12 cellular contexts compared by ENCODE assay signal in genomic region chr17:28610372-28610771, GRCh38.
"Had no signal": no experiment of that assay in that cellular context is flagged by ENCODE, and none has a peak within 500 bp of the region (broad histone marks: within the 10 kb centered on the region; RNA-seq: fewer than 3 reads in every experiment).

No MANE protein-coding gene starts in this region.

- H3K4me1 Mint-ChIP-seq: endodermal cell had no signal

- H3K27me3 Mint-ChIP-seq: activated CD4-positive, alpha-beta T cell treated with anti-CD3 and anti-CD28 coated beads for 36 hours; naive thymus-derived CD4-positive, alpha-beta T cell had no signal

- ATAC-seq: activated CD4-positive, alpha-beta T cell treated with anti-CD3 and anti-CD28 coated beads for 36 hours; gastrocnemius medialis; naive thymus-derived CD4-positive, alpha-beta T cell had no signal

- H3K9me3 ChIP-seq: ascending aorta, breast epithelium, gastrocnemius medialis, neutrophil, sigmoid colon, thoracic aorta had no signal

- H3K9ac ChIP-seq: parathyroid adenoma had no signal

- H3K27ac Mint-ChIP-seq: activated CD4-positive, alpha-beta T cell treated with anti-CD3 and anti-CD28 coated beads for 36 hours; endodermal cell had no signal

- H3K9me3 Mint-ChIP-seq: endodermal cell; naive thymus-derived CD4-positive, alpha-beta T cell had no signal

- DNase-seq: activated CD4-positive, alpha-beta T cell treated with anti-CD3 and anti-CD28 coated beads for 36 hours; dorsolateral prefrontal cortex; endodermal cell; gastrocnemius medialis; naive thymus-derived CD4-positive, alpha-beta T cell; sigmoid colon; stimulated activated CD4-positive, alpha-beta T cell treated with anti-CD3 and anti-CD28 coated beads, Interleukin-1b, Interleukin-23, amount 100 ng/mL, for 48 hours had no signal

- H3K27ac ChIP-seq: ascending aorta, breast epithelium, dorsolateral prefrontal cortex, gastrocnemius medialis, neutrophil, parathyroid adenoma, sigmoid colon, thoracic aorta had no signal

- H3K4me3 ChIP-seq: ascending aorta, breast epithelium, gastrocnemius medialis, sigmoid colon, thoracic aorta had no signal

- H3K4me3 Mint-ChIP-seq: activated CD4-positive, alpha-beta T cell treated with anti-CD3 and anti-CD28 coated beads for 36 hours; endodermal cell; naive thymus-derived CD4-positive, alpha-beta T cell had no signal
